In the genomic region with DNA sequence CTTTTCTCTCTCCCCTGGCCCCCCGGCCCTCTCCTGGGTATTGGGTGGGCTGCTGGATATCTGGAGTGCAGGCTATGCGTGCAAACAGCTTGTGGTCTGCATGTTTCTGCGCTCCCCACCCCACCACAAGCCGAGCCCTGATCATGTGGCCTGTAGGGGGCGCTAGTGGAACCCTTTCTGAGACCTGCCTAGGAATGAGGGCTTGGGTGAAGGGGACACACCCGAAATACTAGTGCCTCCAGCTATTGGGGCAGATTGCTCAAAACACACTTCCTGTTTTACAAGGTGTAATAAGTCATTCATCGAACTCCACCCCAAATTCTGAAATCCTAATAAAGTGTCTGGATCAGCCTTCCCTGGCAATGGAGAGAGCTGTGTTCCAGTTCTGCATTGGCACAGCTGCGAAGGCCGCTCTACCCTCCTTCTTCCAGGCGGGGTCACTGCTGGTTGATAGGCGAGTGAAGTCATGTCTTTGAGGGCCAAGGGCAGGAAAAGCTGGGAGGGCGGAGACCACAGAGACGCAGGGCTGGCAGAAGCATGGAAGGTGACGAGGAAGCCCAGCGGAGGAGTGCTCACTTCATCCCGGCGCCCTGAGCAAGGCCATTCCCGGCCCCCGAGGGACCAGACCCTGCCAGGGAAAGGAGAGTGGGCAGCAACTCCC, we compare ENCODE assay signal across 8 cellular contexts. TPM values are rescaled to one million over a fixed set of nuclear protein-coding genes. Genes with fewer than 3 reads are reported as not detected.
DNase-seq lines count a peak whose midpoint lies in the region; ATAC-seq, FAIRE-seq and TF ChIP-seq lines count a peak whose summit lies in the region.

No MANE protein-coding gene starts in this region.

- H3K4me3 ChIP-seq in A549 (no peak overlapping the region), left ventricle myocardium inferior (no peak overlapping the region), transverse colon (no peak overlapping the region)

- H4K20me1 ChIP-seq in H9 (ENCODE audit: control insufficient read depth, insufficient read depth, insufficient read length), result no peaks in the 10 kb centered on the region

- no peak overlapping the region for H2BK120ac ChIP-seq in H9 (ENCODE audit: low read depth, low read length, poor library complexity, severe bottlenecking)

- no peaks in the 10 kb centered on the region for H3K9me3 Mint-ChIP-seq in H9
- H3K9me3 Mint-ChIP-seq in activated CD4-positive, alpha-beta memory T cell treated with anti-CD3 and anti-CD28 coated beads for 36 hours, result no peaks in the 10 kb centered on the region

- no peaks in the 10 kb centered on the region for H3K79me2 ChIP-seq in H9 (ENCODE audit: insufficient read depth, low read length)

- H3K36me3 Mint-ChIP-seq in H9 (ENCODE audit: insufficient read depth in 1 of 3, low read depth in 3 of 3), result no peaks in the 10 kb centered on the region
- H3K36me3 Mint-ChIP-seq in activated CD4-positive, alpha-beta memory T cell treated with anti-CD3 and anti-CD28 coated beads for 36 hours, result no peaks in the 10 kb centered on the region

- TF ChIP-seq POLR2A in A549 (IDR thresholded peaks at IDR 0.05; ENCODE audit: low read length) (no peak), transverse colon (IDR thresholded peaks at IDR 0.05) (no peak)

- POLR2A ChIA-PET in A549 (lab: Yijun Ruan, JAX), result interaction anchor here (1.3 kb wide), 1 partner anchor 37 kb away, joined by 3 read pairs; the partner anchor contains the start of gene RBM28
- POLR2A ChIA-PET in activated CD4-positive, alpha-beta memory T cell treated with anti-CD3 and anti-CD28 coated beads for 36 hours (lab: Charles Lee), result no interaction called here

- H2BK15ac ChIP-seq in H9 (ENCODE audit: low read depth, low read length), result no peak overlapping the region

- intact Hi-C loops in activated CD4-positive, alpha-beta memory T cell treated with anti-CD3 and anti-CD28 coated beads for 36 hours (cut with micrococcal nuclease), result no loop called here
- intact Hi-C loops in left ventricle myocardium inferior (cut with micrococcal nuclease) (no loop called here), transverse colon (cut with DNase I; ENCODE audit: low total_unique reads) (no loop called here)

- H3K23ac ChIP-seq in H9 (ENCODE audit: insufficient read length, low read depth, low read length), result no peak overlapping the region

- no peaks in the 10 kb centered on the region for H3K36me3 ChIP-seq in left ventricle myocardium inferior
- no peaks in the 10 kb centered on the region for H3K36me3 ChIP-seq in transverse colon

- H3K79me1 ChIP-seq in H9 (ENCODE audit: insufficient read depth, low read depth, low read length, poor library complexity, severe bottlenecking), result no peaks in the 10 kb centered on the region

- peaks cover 9 to 43% of the 10 kb centered on the region in 2 experiments for H3K4me1 Mint-ChIP-seq in H9
- no peaks in the 10 kb centered on the region for H3K4me1 Mint-ChIP-seq in activated CD4-positive, alpha-beta memory T cell treated with anti-CD3 and anti-CD28 coated beads for 36 hours (ENCODE audit: low read depth)

- TF ChIP-seq EP300 in A549 (IDR thresholded peaks at IDR 0.05) (no peak), transverse colon (IDR thresholded peaks at IDR 0.05; ENCODE audit: low read depth) (no peak)

- H3K9ac ChIP-seq in H9 (ENCODE audit: extremely low read depth, insufficient read length, low read length), result no peak overlapping the region

- CTCF ChIA-PET in A549 (lab: Yijun Ruan, JAX), result interaction anchor here (0.9 to 38.8 kb wide), 12 partner anchors 8 to 45 kb away, joined by 3 to 800 read pairs (median 4); partner anchors contain the start of gene RBM28
- CTCF ChIA-PET in activated CD4-positive, alpha-beta memory T cell treated with anti-CD3 and anti-CD28 coated beads for 36 hours (lab: Charles Lee), result interaction anchor here (0.5 to 16.3 kb wide), 20 partner anchors 8 to 327 kb away, joined by 3 to 507 read pairs (median 4); partner anchors contain the start of gene RBM28

- TF ChIP-seq RAD21 in A549 (conservative IDR thresholded peaks at IDR 0.05 in 1 of 2, IDR thresholded peaks at IDR 0.05 in 1 of 2), result no peak

- H4K5ac ChIP-seq in H9 (ENCODE audit: insufficient read length, low read depth, low read length), result no peak overlapping the region

- no peak for FAIRE-seq in A549 (lab: Jason Lieb, UNC)

- no peak overlapping the region for H3K27ac ChIP-seq in A549
- H3K27ac ChIP-seq in H9 (ENCODE audit: insufficient read length, low read depth, low read length), result no peak overlapping the region
- H3K27ac ChIP-seq in left ventricle myocardium inferior (replicated peaks), result no peak overlapping the region
- H3K27ac ChIP-seq in transverse colon, result no peak overlapping the region

- H3K27me3 ChIP-seq in H9 (ENCODE audit: insufficient read depth, low read length) (no peaks in the 10 kb centered on the region), left ventricle myocardium inferior (ENCODE audit: low read depth) (no peaks in the 10 kb centered on the region), transverse colon (no peaks in the 10 kb centered on the region)

- H3K18ac ChIP-seq in H9 (ENCODE audit: insufficient read length, low read depth, low read length), result no peak overlapping the region

- H2BK5ac ChIP-seq in H9 (ENCODE audit: insufficient read length, low read length), result no peak overlapping the region

- no peak for DNase-seq in A549 (ENCODE audit: low read depth in 1 of 2, low spot score in 1 of 2)
- peak; percentile 85 for DNase-seq in H9
- peak; percentile 59 for DNase-seq in activated CD4-positive, alpha-beta memory T cell treated with anti-CD3 and anti-CD28 coated beads for 36 hours
- DNase-seq in left ventricle myocardium inferior, result peak; percentile 46
- DNase-seq in transverse colon, result no peak

- no peak overlapping the region for H3K4me2 ChIP-seq in A549
- no peak overlapping the region for H3K4me2 ChIP-seq in H9 (ENCODE audit: insufficient read depth, insufficient read length, low read length)

- no peak overlapping the region for H2AFZ ChIP-seq in H9 (ENCODE audit: low read length)

- no peak overlapping the region for H2BK20ac ChIP-seq in H9 (ENCODE audit: low read depth, low read length, poor library complexity, severe bottlenecking)

- peaks cover 25% of the 10 kb centered on the region for H3K27me3 Mint-ChIP-seq in H9 (ENCODE audit: low read depth)
- H3K27me3 Mint-ChIP-seq in activated CD4-positive, alpha-beta memory T cell treated with anti-CD3 and anti-CD28 coated beads for 36 hours, result no peaks in the 10 kb centered on the region

- no peak overlapping the region; a peak in 1 of 5 replicates for H3K4me3 Mint-ChIP-seq in H9
- no peak overlapping the region for H3K4me3 Mint-ChIP-seq in activated CD4-positive, alpha-beta memory T cell treated with anti-CD3 and anti-CD28 coated beads for 36 hours

- H3K14ac ChIP-seq in H9 (ENCODE audit: insufficient read depth, low read length), result no peak overlapping the region

- no peak overlapping the region for H3K27ac Mint-ChIP-seq in H9
- H3K27ac Mint-ChIP-seq in activated CD4-positive, alpha-beta memory T cell treated with anti-CD3 and anti-CD28 coated beads for 36 hours, result no peak overlapping the region

- TF ChIP-seq CTCF in A549 (IDR thresholded peaks at IDR 0.05) (peak; percentile 48), H9 (conservative IDR thresholded peaks at IDR 0.05) (peak; percentile 93), left ventricle myocardium inferior (IDR thresholded peaks at IDR 0.05; ENCODE audit: borderline replicate concordance) (peak; percentile 45), transverse colon (IDR thresholded peaks at IDR 0.05) (peak in 3 of 5 experiments; percentile 18 to 26 (median 25))

- H3K56ac ChIP-seq in H9 (ENCODE audit: insufficient read length, low read depth, low read length), result no peak overlapping the region

- no peak overlapping the region for H4K91ac ChIP-seq in H9 (ENCODE audit: insufficient read length, low read depth, low read length)

- 54% methylated on average over 19 of the region's 19 CpGs for WGBS in A549 (ENCODE audit: missing lambda C conversion rate)
- WGBS in H9 (ENCODE audit: extremely low coverage, insufficient read length, low lambda C conversion rate), result no CpG with 5 or more reads among the region's 19 CpGs
- 30 to 60% methylated on average over 8 to 19 of the region's 19 CpGs for WGBS in transverse colon (ENCODE audit: low coverage in 1 of 2), 2 donors

- H3K9me3 ChIP-seq in A549, result no peaks in the 10 kb centered on the region
- H3K9me3 ChIP-seq in H9 (ENCODE audit: control insufficient read depth, low read depth, low read length), result no peaks in the 10 kb centered on the region
- no peaks in the 10 kb centered on the region for H3K9me3 ChIP-seq in left ventricle myocardium inferior (replicated peaks)
- no peaks in the 10 kb centered on the region for H3K9me3 ChIP-seq in transverse colon

- H3T11ph ChIP-seq in H9 (ENCODE audit: low read length), result no peak overlapping the region

- H3K4me1 ChIP-seq in A549, result no peaks in the 10 kb centered on the region
- H3K4me1 ChIP-seq in H9 (ENCODE audit: insufficient read depth, low read length), result no peaks in the 10 kb centered on the region
- H3K4me1 ChIP-seq in left ventricle myocardium inferior, result no peaks in the 10 kb centered on the region
- no peaks in the 10 kb centered on the region for H3K4me1 ChIP-seq in transverse colon

- no peaks in the 10 kb centered on the region for H3K23me2 ChIP-seq in H9 (ENCODE audit: insufficient read length, low read depth, low read length, poor library complexity, severe bottlenecking)

- in situ Hi-C loops in transverse colon (cut with MboI; ENCODE audit: low pct_ligation_motif_present in 1 of 4, low pct_unique_long_range_greater_than_20kb in 1 of 4, low sequenced_read_pairs in 3 of 4), result no loop called here

- no peak overlapping the region for H3K4ac ChIP-seq in H9 (ENCODE audit: low read depth, low read length)

- H4K8ac ChIP-seq in H9 (replicated peaks; ENCODE audit: insufficient read length, low read depth, low read length), result no peak overlapping the region

- ATAC-seq in A549, result peak in 1 of 2 experiments; percentile 73; a peak in 3 of 6 replicates
- no peak for ATAC-seq in GM18517 (IDR thresholded peaks at IDR 0.05; ENCODE audit: unreplicated experiment)
- no peak for ATAC-seq in HG02763 (IDR thresholded peaks at IDR 0.05; ENCODE audit: unreplicated experiment)
- ATAC-seq in HG03565 (IDR thresholded peaks at IDR 0.05; ENCODE audit: unreplicated experiment), result no peak

- no peak overlapping the region for H2AK5ac ChIP-seq in H9 (ENCODE audit: insufficient read length, low read length)

- H2BK12ac ChIP-seq in H9 (ENCODE audit: insufficient read length, low read depth, low read length), result no peak overlapping the region

RNA-seq across cellular contexts. Expression of gene PRRT4, which starts 19.8 kb away (rescaled TPM):
- polyA plus RNA-seq in A549 (2011; rRNA removed), result 0.17 and 0.18 TPM in 2 replicates
- 0.49 and 0.66 TPM in 2 replicates for polyA plus RNA-seq in A549 (2012; cell fraction: cytosol; rRNA removed)
- polyA plus RNA-seq in A549 (2012; cell fraction: nucleus; rRNA removed), result 2.3 and 3.0 TPM in 2 replicates
- 0.15 to 0.20 TPM (median 0.16 TPM) in 3 replicates for polyA plus RNA-seq in A549 (2017; fragmentation: RNase III; extraction: RNeasy Plus Mini Kit Qiagen cat#74134 plus additional on column Dnase treatment)
- polyA minus RNA-seq in A549 (2011; rRNA and poly(A)+ RNA removed), result 0.21 TPM in 1 of 2 replicates, not detected in the other
- total RNA-seq in H9 (2021), result 0.15 and 0.24 TPM in 2 replicates
- under 1 TPM; 0.10 to 0.12 TPM for total RNA-seq in activated CD4-positive, alpha-beta memory T cell treated with anti-CD3 and anti-CD28 coated beads for 36 hours
- total RNA-seq in left ventricle myocardium inferior, result 1.6 TPM
- under 1 TPM in 2 of 4 donors, not detected in 2; 0.16 to 0.41 TPM for total RNA-seq in transverse colon

RNA-seq across cellular contexts. Expression of gene IMPDH1, which starts 28.5 kb away (rescaled TPM):
- polyA plus RNA-seq in A549 (2011; rRNA removed) (55.4 and 83.3 TPM in 2 replicates), A549 (2017; fragmentation: RNase III; extraction: RNeasy Plus Mini Kit Qiagen cat#74134 plus additional on column Dnase treatment) (65.1 to 66.9 TPM (median 65.4 TPM) in 3 replicates)
- polyA plus RNA-seq in A549 (2012; cell fraction: cytosol; rRNA removed), result 79.8 and 101 TPM in 2 replicates
- polyA plus RNA-seq in A549 (2012; cell fraction: nucleus; rRNA removed), result 150 and 163 TPM in 2 replicates
- polyA minus RNA-seq in A549 (2011; rRNA and poly(A)+ RNA removed), result 127 and 130 TPM in 2 replicates
- total RNA-seq in H9 (2021) (32.7 and 35.2 TPM in 2 replicates), left ventricle myocardium inferior (17.4 TPM), transverse colon (100 to 1,000 TPM in 1 of 4 donors, 10 to 100 TPM in 3; 21.4 to 189 (median 44.2) TPM)
- total RNA-seq in activated CD4-positive, alpha-beta memory T cell treated with anti-CD3 and anti-CD28 coated beads for 36 hours, result 10 to 100 TPM; 52.9 to 57.7 TPM

RNA-seq across cellular contexts. Expression of gene RBM28, which starts 37.6 kb away (rescaled TPM):
- polyA plus RNA-seq in A549 (2011; rRNA removed) (51.9 and 77.3 TPM in 2 replicates), A549 (2017; fragmentation: RNase III; extraction: RNeasy Plus Mini Kit Qiagen cat#74134 plus additional on column Dnase treatment) (74.4 to 82.1 TPM (median 79.5 TPM) in 3 replicates)
- polyA plus RNA-seq in A549 (2012; cell fraction: cytosol; rRNA removed), result 28.9 and 37.8 TPM in 2 replicates
- 42.8 and 62.2 TPM in 2 replicates for polyA plus RNA-seq in A549 (2012; cell fraction: nucleus; rRNA removed)
- polyA minus RNA-seq in A549 (2011; rRNA and poly(A)+ RNA removed), result 14.5 and 16.1 TPM in 2 replicates
- total RNA-seq in H9 (2021) (67.5 and 70.0 TPM in 2 replicates), left ventricle myocardium inferior (35.7 TPM), transverse colon (100 to 1,000 TPM in 1 of 4 donors, 10 to 100 TPM in 2, 1 to 10 TPM in 1; 9.0 to 341 (median 34.2) TPM)
- 10 to 100 TPM; 46.2 to 56.0 TPM for total RNA-seq in activated CD4-positive, alpha-beta memory T cell treated with anti-CD3 and anti-CD28 coated beads for 36 hours

Comparison
In these comparisons a context has a peak if more than half of its experiments do, and no peak if none do; other contexts are left out.
1. DNase-seq: peak in H9 (single experiment), activated CD4-positive, alpha-beta memory T cell treated with anti-CD3 and anti-CD28 coated beads for 36 hours (single experiment) and left ventricle myocardium inferior (single experiment); none in A549 (0 of 2) and transverse colon (single experiment).
2. CTCF ChIP-seq: peak in every context shown above with its lines; median percentile 93 in H9; 48 in A549; 45 in left ventricle myocardium inferior; 25 in transverse colon.